25 cellular contexts compared by ENCODE assay signal in the genomic region with DNA sequence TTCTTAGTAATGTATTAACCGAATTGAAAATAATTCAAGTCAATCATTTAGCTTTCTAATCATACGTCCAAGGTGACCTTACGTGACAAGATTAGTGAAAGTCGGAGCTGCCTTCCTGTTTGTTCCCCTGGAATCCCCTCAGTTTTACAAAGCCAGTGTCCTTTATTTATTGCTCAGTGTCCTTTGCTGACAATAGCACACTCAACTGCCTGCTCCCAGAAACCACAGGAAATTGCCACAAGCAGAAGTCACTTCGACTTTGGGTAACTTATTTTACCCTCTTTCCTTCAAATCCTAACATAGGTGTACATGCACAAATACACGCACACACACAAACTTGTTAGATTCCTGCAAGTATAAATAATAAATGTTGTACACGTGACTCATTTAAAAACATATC.
"Had no signal": no experiment of that assay in that cellular context is flagged by ENCODE, and none has a peak within 500 bp of the region (broad histone marks: within the 10 kb centered on the region; RNA-seq: fewer than 3 reads in every experiment).

No MANE protein-coding gene starts in this region.

- H3K4me1 Mint-ChIP-seq: activated CD4-positive, alpha-beta memory T cell treated with anti-CD3 and anti-CD28 coated beads, Interleukin-2, amount 10 ng/mL, durations not matched to agents 7 days and 5 days; activated naive CD8-positive, alpha-beta T cell treated with anti-CD3 and anti-CD28 coated beads, Interleukin-2, amount 10 ng/mL, durations not matched to agents 7 days and 5 days; T-cell had no signal

- H3K4me1 ChIP-seq: adrenal gland, SJSA1 had no signal

- ATAC-seq: activated T-cell treated with anti-CD3 and anti-CD28 coated beads, Interleukin-2, amount 50 U/mL, for 72 hours; PC-3; SK-N-SH treated with all-trans-retinoic acid at 6 μM for 48 hours; T-cell had no signal

- H3K4me3 ChIP-seq: adrenal gland, SJSA1 had no signal

- H3K4me3 Mint-ChIP-seq: activated CD4-positive, alpha-beta memory T cell treated with anti-CD3 and anti-CD28 coated beads, Interleukin-2, amount 10 ng/mL, durations not matched to agents 7 days and 5 days; activated naive CD8-positive, alpha-beta T cell treated with anti-CD3 and anti-CD28 coated beads, Interleukin-2, amount 10 ng/mL, durations not matched to agents 7 days and 5 days; activated T-cell treated with anti-CD3 and anti-CD28 coated beads, Interleukin-2, amount 50 U/mL, for 72 hours; T-cell had no signal

- H3K27ac Mint-ChIP-seq: activated CD4-positive, alpha-beta memory T cell treated with anti-CD3 and anti-CD28 coated beads, Interleukin-2, amount 10 ng/mL, durations not matched to agents 7 days and 5 days; activated naive CD8-positive, alpha-beta T cell treated with anti-CD3 and anti-CD28 coated beads, Interleukin-2, amount 10 ng/mL, durations not matched to agents 7 days and 5 days; activated T-cell treated with anti-CD3 and anti-CD28 coated beads, Interleukin-2, amount 50 U/mL, for 72 hours; activated T-helper 2 cell treated with anti-CD3 and anti-CD28 coated beads, Interferon-gamma antibody, Interleukin-2, Interleukin-4, amounts not matched to agents 10 μg/mL and 5 μg/mL and 100 μg/mL, durations not matched to agents 14 hours and 24 hours and 36 hours; T-cell had no signal

- DNase-seq: activated CD4-positive, alpha-beta memory T cell treated with anti-CD3 and anti-CD28 coated beads, Interleukin-2, amount 10 ng/mL, durations not matched to agents 7 days and 5 days; activated CD4-positive, alpha-beta T cell treated with anti-CD3 and anti-CD28 coated beads, Interleukin-2, amount 50 U/mL, for 1 hour; activated CD4-positive, CD25-positive, alpha-beta regulatory T cell; activated CD8-positive, alpha-beta memory T cell treated with anti-CD3 and anti-CD28 coated beads, Interleukin-2, amount 50 U/mL, for 4 hours; activated naive CD4-positive, alpha-beta T cell treated with anti-CD3 and anti-CD28 coated beads, Interleukin-2, amount 50 U/mL, for 16 hours; activated naive CD8-positive, alpha-beta T cell treated with anti-CD3 and anti-CD28 coated beads, Interleukin-2, amount 10 ng/mL, durations not matched to agents 7 days and 5 days; activated T-cell treated with anti-CD3 and anti-CD28 coated beads, Interleukin-2, amount 50 U/mL, for 72 hours; adrenal gland; anterior cingulate cortex; cerebellar nuclear complex; NCI-H1048; NCI-H146; NCI-H187 treated with DMSO at 0.1 percent for 48 hours; NCI-H2081 treated with DMSO at 0.1 percent for 48 hours; NCI-H446; NCI-H524; PC-3; SHP77; T-cell; T-helper 2 cell; T1000 had no signal

- H3K27ac ChIP-seq: adrenal gland, SJSA1, VCaP had no signal

- H3K27me3 ChIP-seq: adrenal gland, SJSA1 had no signal

- H3K36me3 ChIP-seq: adrenal gland, SJSA1 had no signal

- H3K27me3 Mint-ChIP-seq: activated CD4-positive, alpha-beta memory T cell treated with anti-CD3 and anti-CD28 coated beads, Interleukin-2, amount 10 ng/mL, durations not matched to agents 7 days and 5 days; activated naive CD8-positive, alpha-beta T cell treated with anti-CD3 and anti-CD28 coated beads, Interleukin-2, amount 10 ng/mL, durations not matched to agents 7 days and 5 days; T-cell had no signal

- H3K9me3 ChIP-seq: adrenal gland, SJSA1 had no signal
